Comparison of ENCODE assay signal across 22 cellular contexts in the genomic region with DNA sequence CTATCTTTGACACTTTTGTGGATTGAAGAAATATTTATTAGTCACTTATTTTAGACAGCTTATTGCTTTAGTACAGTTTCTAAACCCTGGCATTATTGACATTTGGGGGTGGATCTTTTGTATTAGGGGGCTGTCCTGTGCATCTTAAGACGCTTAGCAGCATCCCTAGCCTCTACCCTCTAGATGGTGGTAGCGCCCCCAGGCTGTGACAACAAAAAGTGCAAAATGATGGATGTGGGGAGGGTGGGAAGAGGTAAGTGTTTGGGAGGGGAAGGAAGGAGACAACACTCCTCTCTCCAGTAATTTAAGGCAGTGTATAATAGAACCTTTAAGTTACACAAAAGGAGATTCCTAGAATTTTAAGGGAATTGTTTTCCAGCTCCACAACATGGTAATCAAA.
DNase-seq lines count a peak whose midpoint lies in the region; ATAC-seq and TF ChIP-seq lines count a peak whose summit lies in the region.
"Had no signal": no experiment of that assay in that cellular context is flagged by ENCODE, and none has a peak within 500 bp of the region (broad histone marks: within the 10 kb centered on the region; RNA-seq: fewer than 3 reads in every experiment).

No MANE protein-coding gene starts in this region.

- H3K9me3 ChIP-seq in OCI-LY7 (ENCODE audit: low read length): no peaks in the 10 kb centered on the region

- H3K36me3 Mint-ChIP-seq in glutamatergic neuron (ENCODE audit: unreplicated experiment): no peaks in the 10 kb centered on the region
- no peaks in the 10 kb centered on the region for H3K36me3 Mint-ChIP-seq in activated CD4-positive, alpha-beta memory T cell treated with anti-CD3 and anti-CD28 coated beads, Interleukin-2, amount 10 ng/mL, durations not matched to agents 7 days and 5 days (ENCODE audit: low read depth)
- H3K36me3 Mint-ChIP-seq: activated CD8-positive, alpha-beta memory T cell treated with anti-CD3 and anti-CD28 coated beads, Interleukin-2, amount 10 ng/mL, durations not matched to agents 7 days and 5 days; IgD-negative memory B cell; mesothelial cell of epicardium had no signal

- no peak overlapping the region for H3K27ac Mint-ChIP-seq in glutamatergic neuron (ENCODE audit: unreplicated experiment)
- H3K27ac Mint-ChIP-seq in activated CD4-positive, alpha-beta memory T cell treated with anti-CD3 and anti-CD28 coated beads, Interleukin-2, amount 10 ng/mL, durations not matched to agents 7 days and 5 days: no peak overlapping the region
- H3K27ac Mint-ChIP-seq: activated CD8-positive, alpha-beta memory T cell treated with anti-CD3 and anti-CD28 coated beads, Interleukin-2, amount 10 ng/mL, durations not matched to agents 7 days and 5 days; effector memory CD8-positive, alpha-beta T cell; IgD-negative memory B cell; mesothelial cell of epicardium; stimulated activated naive CD8-positive, alpha-beta T cell treated with anti-CD3 and anti-CD28 coated beads, Interleukin-15, Interleukin-2, amounts not matched to agents 100 ng/mL and 50 ng/mL, for 24 hours; T-helper 2 cell treated with Interferon-gamma antibody and Interleukin-4, amounts not matched to agents 5 μg/mL and 100 μg/mL, for 36 hours had no signal

- H3K9me2 ChIP-seq in OCI-LY7 (ENCODE audit: insufficient read depth, low read length): no peaks in the 10 kb centered on the region

- no peak overlapping the region for H3K27ac ChIP-seq in OCI-LY7 (ENCODE audit: low read depth, low read length, poor library complexity, severe bottlenecking)
- H3K27ac ChIP-seq: GM23248 had no signal

- H3K36me3 ChIP-seq in OCI-LY7 (ENCODE audit: insufficient read depth, low read length): no peaks in the 10 kb centered on the region

- H2AFZ ChIP-seq in OCI-LY7 (ENCODE audit: low read length): no peak overlapping the region
- H2AFZ ChIP-seq: GM23248 had no signal

- in situ Hi-C loops in ACHN (cut with HindIII; ENCODE audit: low pct_ligation_motif_present, low pct_unique_long_range_greater_than_20kb, low sequenced_read_pairs): no loop called here
- in situ Hi-C loops in GM13977 (cut with MboI; ENCODE audit: low pct_unique_long_range_greater_than_20kb, low sequenced_read_pairs, unreplicated experiment): no loop called here

- no peaks in the 10 kb centered on the region for H3K79me2 ChIP-seq in OCI-LY7 (ENCODE audit: insufficient read depth, low read depth, low read length)

- CTCF ChIA-PET in OCI-LY7 (lab: Charles Lee; ENCODE audit: unreplicated experiment): no interaction called here
- CTCF ChIA-PET in activated CD4-positive, alpha-beta memory T cell treated with anti-CD3 and anti-CD28 coated beads, Interleukin-2, amount 10 ng/mL, durations not matched to agents 7 days and 5 days (lab: Charles Lee): no interaction called here

- POLR2A ChIA-PET in OCI-LY7 (lab: Charles Lee): no interaction called here
- POLR2A ChIA-PET in activated CD4-positive, alpha-beta memory T cell treated with anti-CD3 and anti-CD28 coated beads, Interleukin-2, amount 10 ng/mL, durations not matched to agents 7 days and 5 days (lab: Charles Lee): no interaction called here

- H3K27me3 Mint-ChIP-seq in glutamatergic neuron (ENCODE audit: unreplicated experiment): no peaks in the 10 kb centered on the region
- no peaks in the 10 kb centered on the region for H3K27me3 Mint-ChIP-seq in activated CD4-positive, alpha-beta memory T cell treated with anti-CD3 and anti-CD28 coated beads, Interleukin-2, amount 10 ng/mL, durations not matched to agents 7 days and 5 days
- H3K27me3 Mint-ChIP-seq: activated CD8-positive, alpha-beta memory T cell treated with anti-CD3 and anti-CD28 coated beads, Interleukin-2, amount 10 ng/mL, durations not matched to agents 7 days and 5 days; effector memory CD8-positive, alpha-beta T cell; IgD-negative memory B cell; stimulated activated naive CD8-positive, alpha-beta T cell treated with anti-CD3 and anti-CD28 coated beads, Interleukin-15, Interleukin-2, amounts not matched to agents 100 ng/mL and 50 ng/mL, for 24 hours had no signal

- BruUV-seq in OCI-LY7 (replicated peaks; lab: Mats Ljungman, UMichigan): no TSS peak

- no peaks in the 10 kb centered on the region for H3K9me3 Mint-ChIP-seq in glutamatergic neuron (ENCODE audit: unreplicated experiment)
- H3K9me3 Mint-ChIP-seq in activated CD4-positive, alpha-beta memory T cell treated with anti-CD3 and anti-CD28 coated beads, Interleukin-2, amount 10 ng/mL, durations not matched to agents 7 days and 5 days: no peaks in the 10 kb centered on the region
- H3K9me3 Mint-ChIP-seq: IgD-negative memory B cell had no signal

- H3K4me2 ChIP-seq in OCI-LY7 (ENCODE audit: low read length): no peak overlapping the region

- no peaks in the 10 kb centered on the region for H4K20me1 ChIP-seq in OCI-LY7 (ENCODE audit: insufficient read depth, low read length)

- TF ChIP-seq CTCF in GM13977 (IDR thresholded peaks at IDR 0.05; ENCODE audit: extremely low read depth, insufficient read depth, missing control alignments) (peak; percentile 39), OCI-LY7 (conservative IDR thresholded peaks at IDR 0.05; ENCODE audit: low read length) (peak; percentile 52), glutamatergic neuron (IDR thresholded peaks at IDR 0.05; ENCODE audit: partially characterized antibody, unreplicated experiment) (peak; percentile 19)

- ATAC-seq in HG03175 (IDR thresholded peaks at IDR 0.05; ENCODE audit: unreplicated experiment) (no peak), HG03457 (IDR thresholded peaks at IDR 0.05; ENCODE audit: unreplicated experiment) (no peak), GM21381 (IDR thresholded peaks at IDR 0.05; ENCODE audit: unreplicated experiment) (no peak)
- ATAC-seq: activated CD4-positive, CD25-positive, alpha-beta regulatory T cell treated with anti-CD3 and anti-CD28 coated beads, Interleukin-2, amount 50 U/mL, for 24 hours; activated CD8-positive, alpha-beta memory T cell treated with anti-CD3 and anti-CD28 coated beads, Interleukin-2, amount 10 ng/mL, durations not matched to agents 7 days and 5 days; effector memory CD8-positive, alpha-beta T cell; left cardiac atrium had no signal

- no peaks in the 10 kb centered on the region for H3K4me1 Mint-ChIP-seq in glutamatergic neuron (ENCODE audit: low read depth, unreplicated experiment)
- H3K4me1 Mint-ChIP-seq in activated CD4-positive, alpha-beta memory T cell treated with anti-CD3 and anti-CD28 coated beads, Interleukin-2, amount 10 ng/mL, durations not matched to agents 7 days and 5 days: no peaks in the 10 kb centered on the region
- H3K4me1 Mint-ChIP-seq: activated CD8-positive, alpha-beta memory T cell treated with anti-CD3 and anti-CD28 coated beads, Interleukin-2, amount 10 ng/mL, durations not matched to agents 7 days and 5 days; IgD-negative memory B cell; mesothelial cell of epicardium; neural crest cell had no signal

- intact Hi-C loops in OCI-LY7 (cut with micrococcal nuclease; ENCODE audit: unreplicated experiment): no loop called here

- no peak overlapping the region for H3K4me3 ChIP-seq in OCI-LY7 (ENCODE audit: low read depth, low read length, poor library complexity, severe bottlenecking)
- H3K4me3 ChIP-seq: GM23248 had no signal

- H3K4me3 Mint-ChIP-seq in glutamatergic neuron (ENCODE audit: unreplicated experiment): no peak overlapping the region
- H3K4me3 Mint-ChIP-seq in activated CD4-positive, alpha-beta memory T cell treated with anti-CD3 and anti-CD28 coated beads, Interleukin-2, amount 10 ng/mL, durations not matched to agents 7 days and 5 days: no peak overlapping the region
- H3K4me3 Mint-ChIP-seq: activated CD8-positive, alpha-beta memory T cell treated with anti-CD3 and anti-CD28 coated beads, Interleukin-2, amount 10 ng/mL, durations not matched to agents 7 days and 5 days; effector memory CD8-positive, alpha-beta T cell; IgD-negative memory B cell; mesothelial cell of epicardium; neural crest cell; stimulated activated naive CD8-positive, alpha-beta T cell treated with anti-CD3 and anti-CD28 coated beads, Interleukin-15, Interleukin-2, amounts not matched to agents 100 ng/mL and 50 ng/mL, for 24 hours; T-helper 2 cell treated with Interferon-gamma antibody and Interleukin-4, amounts not matched to agents 5 μg/mL and 100 μg/mL, for 36 hours had no signal

- DNase-seq in ACHN (peak; percentile 6), GM13977 (ENCODE audit: low spot score) (no peak), OCI-LY7 (ENCODE audit: low spot score) (no peak), glutamatergic neuron (peak; percentile 15)
- DNase-seq in activated CD4-positive, alpha-beta memory T cell treated with anti-CD3 and anti-CD28 coated beads, Interleukin-2, amount 10 ng/mL, durations not matched to agents 7 days and 5 days: no peak
- DNase-seq: activated CD8-positive, alpha-beta memory T cell treated with anti-CD3 and anti-CD28 coated beads, Interleukin-2, amount 10 ng/mL, durations not matched to agents 7 days and 5 days; activated gamma-delta T cell treated with Interleukin-2 at 50 U/mL for 16 hours; amniotic stem cell; cerebellar nuclear complex; effector memory CD8-positive, alpha-beta T cell; GM23248; hypothalamus; left cardiac atrium had no signal

- H3K4me1 ChIP-seq in OCI-LY7 (ENCODE audit: insufficient read depth, low read length, poor library complexity, severe bottlenecking): no peaks in the 10 kb centered on the region

Comparison
In these comparisons a context has a peak if more than half of its experiments do, and no peak if none do; other contexts are left out.
1. DNase-seq: peak in ACHN (single experiment) and glutamatergic neuron (single experiment); none in GM13977 (single experiment), OCI-LY7 (single experiment) and activated CD4-positive, alpha-beta memory T cell treated with anti-CD3 and anti-CD28 coated beads, Interleukin-2, amount 10 ng/mL, durations not matched to agents 7 days and 5 days (single experiment).
2. Peak in every context shown above with its lines, with median percentiles within 50 percentile points of each other: CTCF ChIP-seq.